In genomic region chrX:103678199-103678993, GRCh38 we compare ENCODE assay signal across 2 cellular contexts.
TF ChIP-seq lines count a peak whose summit lies in the region.

No MANE protein-coding gene starts in this region.

TF ChIP-seq in SK-N-SH treated with all-trans-retinoic acid at 6 μM for 48 hours, 23 proteins besides CTCF, POLR2A, EP300 and RAD21:
- TF ChIP-seq ZNF8 (CRISPR knock-in tag; IDR thresholded peaks at IDR 0.05), result no peak
- no peak for TF ChIP-seq POU6F1 (CRISPR knock-in tag; IDR thresholded peaks at IDR 0.05; ENCODE audit: borderline replicate concordance, low read depth)
- no peak for TF ChIP-seq BACH2 (CRISPR knock-in tag; IDR thresholded peaks at IDR 0.05; ENCODE audit: borderline replicate concordance)
- TF ChIP-seq CSDC2 (CRISPR knock-in tag; IDR thresholded peaks at IDR 0.05), result no peak
- no peak for TF ChIP-seq ZFP30 (CRISPR knock-in tag; IDR thresholded peaks at IDR 0.05)
- TF ChIP-seq ISL1 (CRISPR knock-in tag; IDR thresholded peaks at IDR 0.05), result no peak
- TF ChIP-seq TCF4 (CRISPR knock-in tag; IDR thresholded peaks at IDR 0.05; ENCODE audit: borderline replicate concordance), result no peak
- TF ChIP-seq GLIS3 (CRISPR knock-in tag; IDR thresholded peaks at IDR 0.05), result no peak
- no peak for TF ChIP-seq TOX (CRISPR knock-in tag; IDR thresholded peaks at IDR 0.05; ENCODE audit: borderline replicate concordance)
- no peak for TF ChIP-seq CSRNP3 (CRISPR knock-in tag; IDR thresholded peaks at IDR 0.05)
- TF ChIP-seq, protein P1, sequence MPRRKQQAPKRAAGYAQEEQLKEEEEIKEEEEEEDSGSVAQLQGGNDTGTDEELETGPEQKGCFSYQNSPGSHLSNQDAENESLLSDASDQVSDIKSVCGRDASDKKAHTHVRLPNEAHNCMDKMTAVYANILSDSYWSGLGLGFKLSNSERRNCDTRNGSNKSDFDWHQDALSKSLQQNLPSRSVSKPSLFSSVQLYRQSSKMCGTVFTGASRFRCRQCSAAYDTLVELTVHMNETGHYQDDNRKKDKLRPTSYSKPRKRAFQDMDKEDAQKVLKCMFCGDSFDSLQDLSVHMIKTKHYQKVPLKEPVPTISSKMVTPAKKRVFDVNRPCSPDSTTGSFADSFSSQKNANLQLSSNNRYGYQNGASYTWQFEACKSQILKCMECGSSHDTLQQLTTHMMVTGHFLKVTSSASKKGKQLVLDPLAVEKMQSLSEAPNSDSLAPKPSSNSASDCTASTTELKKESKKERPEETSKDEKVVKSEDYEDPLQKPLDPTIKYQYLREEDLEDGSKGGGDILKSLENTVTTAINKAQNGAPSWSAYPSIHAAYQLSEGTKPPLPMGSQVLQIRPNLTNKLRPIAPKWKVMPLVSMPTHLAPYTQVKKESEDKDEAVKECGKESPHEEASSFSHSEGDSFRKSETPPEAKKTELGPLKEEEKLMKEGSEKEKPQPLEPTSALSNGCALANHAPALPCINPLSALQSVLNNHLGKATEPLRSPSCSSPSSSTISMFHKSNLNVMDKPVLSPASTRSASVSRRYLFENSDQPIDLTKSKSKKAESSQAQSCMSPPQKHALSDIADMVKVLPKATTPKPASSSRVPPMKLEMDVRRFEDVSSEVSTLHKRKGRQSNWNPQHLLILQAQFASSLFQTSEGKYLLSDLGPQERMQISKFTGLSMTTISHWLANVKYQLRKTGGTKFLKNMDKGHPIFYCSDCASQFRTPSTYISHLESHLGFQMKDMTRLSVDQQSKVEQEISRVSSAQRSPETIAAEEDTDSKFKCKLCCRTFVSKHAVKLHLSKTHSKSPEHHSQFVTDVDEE (CRISPR knock-in tag; IDR thresholded peaks at IDR 0.05), result no peak
- TF ChIP-seq ZNF565 (CRISPR knock-in tag; conservative IDR thresholded peaks at IDR 0.05; ENCODE audit: low read depth), result no peak
TF ChIP-seq in SK-N-SH treated with all-trans-retinoic acid at 6 μM for 48 hours: peak in this region for 0.

TF ChIP-seq in SK-N-SH, 30 proteins besides CTCF, POLR2A, EP300 and RAD21:
- TF ChIP-seq USF2 (IDR thresholded peaks at IDR 0.05; ENCODE audit: borderline replicate concordance, low read depth, low read length) (no peak), TCF12 (IDR thresholded peaks at IDR 0.05) (no peak), POLR2AphosphoS5 (IDR thresholded peaks at IDR 0.05; ENCODE audit: low read depth, low read length) (no peak), PBX3 (IDR thresholded peaks at IDR 0.05) (no peak), SIN3A (IDR thresholded peaks at IDR 0.05; ENCODE audit: borderline replicate concordance, low read depth, low read length) (no peak), EZH2phosphoT487 (IDR thresholded peaks at IDR 0.05; ENCODE audit: borderline replicate concordance, low read depth) (no peak), ELF1 (IDR thresholded peaks at IDR 0.05) (no peak), FOSL2 (IDR thresholded peaks at IDR 0.05; ENCODE audit: borderline replicate concordance, low read depth) (no peak), GABPA (IDR thresholded peaks at IDR 0.05; ENCODE audit: low read depth) (no peak), TEAD4 (IDR thresholded peaks at IDR 0.05; ENCODE audit: borderline replicate concordance, insufficient read depth) (no peak), USF1 (IDR thresholded peaks at IDR 0.05; ENCODE audit: borderline replicate concordance, low read depth) (no peak), NRF1 (IDR thresholded peaks at IDR 0.05; ENCODE audit: low read depth, low read length) (no peak), NFIC (IDR thresholded peaks at IDR 0.05; ENCODE audit: borderline replicate concordance) (no peak), CHD2 (IDR thresholded peaks at IDR 0.05; ENCODE audit: low read length, partially characterized antibody) (no peak), RXRA (IDR thresholded peaks at IDR 0.05; ENCODE audit: borderline replicate concordance, low read depth) (no peak), IRF3 (IDR thresholded peaks at IDR 0.05; ENCODE audit: low read depth, low read length) (no peak), YY1 (IDR thresholded peaks at IDR 0.05; ENCODE audit: low read depth) (no peak), GATA2 (CRISPR knock-in tag; IDR thresholded peaks at IDR 0.05) (no peak), FOXJ3 (CRISPR knock-in tag; IDR thresholded peaks at IDR 0.05) (no peak)
